In the genomic region with DNA sequence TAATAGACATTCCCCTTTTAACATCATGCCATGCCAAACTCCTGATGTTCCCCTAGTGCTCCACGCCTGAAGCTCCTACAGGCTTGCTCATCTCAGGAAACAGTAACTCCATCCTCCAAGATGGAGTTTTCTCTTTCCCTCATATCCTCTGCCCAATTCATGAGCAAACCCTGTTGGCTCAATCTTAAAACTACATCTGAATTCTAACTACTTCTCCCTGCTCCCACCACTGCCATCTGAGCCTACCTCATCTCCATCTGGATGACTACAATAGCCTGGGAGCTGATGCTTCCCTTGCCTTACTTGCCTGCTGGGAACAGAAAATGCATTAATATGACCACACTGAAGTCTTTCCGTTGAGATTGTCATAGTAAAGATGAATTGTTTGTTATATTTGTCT, we compare ENCODE assay signal across 1 cellular context.
TF ChIP-seq lines count a peak whose summit lies in the region.

No MANE protein-coding gene starts in this region.

TF ChIP-seq in K562, 482 proteins besides CTCF, POLR2A, EP300 and RAD21 (continued from another document):
- TF ChIP-seq, protein P1, sequence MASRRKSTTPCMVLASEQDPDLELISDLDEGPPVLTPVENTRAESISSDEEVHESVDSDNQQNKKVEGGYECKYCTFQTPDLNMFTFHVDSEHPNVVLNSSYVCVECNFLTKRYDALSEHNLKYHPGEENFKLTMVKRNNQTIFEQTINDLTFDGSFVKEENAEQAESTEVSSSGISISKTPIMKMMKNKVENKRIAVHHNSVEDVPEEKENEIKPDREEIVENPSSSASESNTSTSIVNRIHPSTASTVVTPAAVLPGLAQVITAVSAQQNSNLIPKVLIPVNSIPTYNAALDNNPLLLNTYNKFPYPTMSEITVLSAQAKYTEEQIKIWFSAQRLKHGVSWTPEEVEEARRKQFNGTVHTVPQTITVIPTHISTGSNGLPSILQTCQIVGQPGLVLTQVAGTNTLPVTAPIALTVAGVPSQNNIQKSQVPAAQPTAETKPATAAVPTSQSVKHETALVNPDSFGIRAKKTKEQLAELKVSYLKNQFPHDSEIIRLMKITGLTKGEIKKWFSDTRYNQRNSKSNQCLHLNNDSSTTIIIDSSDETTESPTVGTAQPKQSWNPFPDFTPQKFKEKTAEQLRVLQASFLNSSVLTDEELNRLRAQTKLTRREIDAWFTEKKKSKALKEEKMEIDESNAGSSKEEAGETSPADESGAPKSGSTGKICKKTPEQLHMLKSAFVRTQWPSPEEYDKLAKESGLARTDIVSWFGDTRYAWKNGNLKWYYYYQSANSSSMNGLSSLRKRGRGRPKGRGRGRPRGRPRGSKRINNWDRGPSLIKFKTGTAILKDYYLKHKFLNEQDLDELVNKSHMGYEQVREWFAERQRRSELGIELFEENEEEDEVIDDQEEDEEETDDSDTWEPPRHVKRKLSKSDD (conservative IDR thresholded peaks at IDR 0.05; ENCODE audit: low read length): no peak
- TF ChIP-seq FOXP1 (CRISPR knock-in tag; IDR thresholded peaks at IDR 0.05): no peak
- TF ChIP-seq, protein P2, sequence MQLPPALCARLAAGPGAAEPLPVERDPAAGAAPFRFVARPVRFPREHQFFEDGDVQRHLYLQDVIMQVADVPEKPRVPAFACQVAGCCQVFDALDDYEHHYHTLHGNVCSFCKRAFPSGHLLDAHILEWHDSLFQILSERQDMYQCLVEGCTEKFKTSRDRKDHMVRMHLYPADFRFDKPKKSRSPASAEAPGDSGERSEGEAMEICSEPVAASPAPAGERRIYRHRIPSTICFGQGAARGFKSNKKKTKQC (CRISPR knock-in tag; IDR thresholded peaks at IDR 0.05): no peak
- no peak for TF ChIP-seq LEF1 (IDR thresholded peaks at IDR 0.05)
